In genomic region chr3:132210476-132211346, GRCh38 we compare ENCODE assay signal across 8 cellular contexts.
DNase-seq lines count a peak whose midpoint lies in the region; ATAC-seq and TF ChIP-seq lines count a peak whose summit lies in the region.

No MANE protein-coding gene starts in this region.

- no peaks in the 10 kb centered on the region for H3F3A ChIP-seq in GM23338 (replicated peaks; ENCODE audit: low read depth)

- H3K27me3 ChIP-seq in GM23338 (ENCODE audit: insufficient read depth) (peaks cover 78% of the 10 kb centered on the region), Peyer's patch (no peaks in the 10 kb centered on the region), hepatocyte (no peaks in the 10 kb centered on the region), upper lobe of right lung (no peaks in the 10 kb centered on the region)

- H3K4me1 ChIP-seq in GM23338 (ENCODE audit: insufficient read depth) (peaks cover 13% of the 10 kb centered on the region; the same call in 1 of the 2 replicates), Peyer's patch (no peaks in the 10 kb centered on the region), hepatocyte (ENCODE audit: insufficient read depth) (no peaks in the 10 kb centered on the region), upper lobe of right lung (no peaks in the 10 kb centered on the region)

- no peak for TF ChIP-seq POLR2A in Peyer's patch (IDR thresholded peaks at IDR 0.05)

- no peak overlapping the region for H3K4me3 ChIP-seq in GM23338
- H3K4me3 ChIP-seq in Peyer's patch = no peak overlapping the region
- H3K4me3 ChIP-seq in hepatocyte = no peak overlapping the region
- no peak overlapping the region for H3K4me3 ChIP-seq in upper lobe of right lung

- WGBS in hepatocyte (ENCODE audit: low lambda C conversion rate, missing lambda C conversion rate) = 44% methylated on average over 9 of the region's 9 CpGs

- H3K9me2 ChIP-seq in GM23338 (ENCODE audit: insufficient read depth) = no peaks in the 10 kb centered on the region
- H3K9me2 ChIP-seq in hepatocyte (replicated peaks; ENCODE audit: insufficient read depth) = no peaks in the 10 kb centered on the region

- ATAC-seq in GM23338 = peak; percentile 94
- peak; percentile 77 for ATAC-seq in upper lobe of right lung
- ATAC-seq in HG03097 (IDR thresholded peaks at IDR 0.05; ENCODE audit: low FRiP score, unreplicated experiment) = no peak

- intact Hi-C loops in upper lobe of right lung (cut with DNase I) = no loop called here

- DNase-seq in COR-L47 (lab: John Stamatoyannopoulos, UW) (peak; percentile 3), GM23338 (ENCODE audit: low spot score) (peak; percentile 86), Peyer's patch (peak in 2 of 3 donors; percentile 63 to 73), hepatocyte (ENCODE audit: low spot score) (peak; percentile 55), upper lobe of right lung (no peak), NCI-H1048 (lab: John Stamatoyannopoulos, UW) (no peak), Ammon's horn (ENCODE audit: low spot score) (no peak)

- H3K4me3 Mint-ChIP-seq in GM23338 = no peak overlapping the region

- H3K36me3 Mint-ChIP-seq in GM23338 (ENCODE audit: low read depth) = no peaks in the 10 kb centered on the region

- TF ChIP-seq CTCF in GM23338 (conservative IDR thresholded peaks at IDR 0.05; ENCODE audit: low read depth in 2 of 2) (peak; percentile 93 to 97), Peyer's patch (IDR thresholded peaks at IDR 0.05) (peak in 4 of 6 experiments; percentile 36 to 80 (median 75)), hepatocyte (IDR thresholded peaks at IDR 0.05; ENCODE audit: poor library complexity) (peak; percentile 50), upper lobe of right lung (IDR thresholded peaks at IDR 0.05) (peak; percentile 49)

- H3K4me1 Mint-ChIP-seq in GM23338 = peaks cover 20% of the 10 kb centered on the region

- H3K27ac ChIP-seq in GM23338 (ENCODE audit: low read depth) (no peak overlapping the region), Peyer's patch (no peak overlapping the region), hepatocyte (no peak overlapping the region), upper lobe of right lung (no peak overlapping the region)

- no peak overlapping the region for H3K27ac Mint-ChIP-seq in GM23338

- no peaks in the 10 kb centered on the region for H3K9me3 Mint-ChIP-seq in GM23338

- H4K20me1 ChIP-seq in GM23338 (replicated peaks; ENCODE audit: insufficient read depth) = peaks cover 9% of the 10 kb centered on the region; the same call in 1 of the 2 replicates
- H4K20me1 ChIP-seq in hepatocyte (ENCODE audit: insufficient read depth, poor library complexity, severe bottlenecking) = no peaks in the 10 kb centered on the region

- no peaks in the 10 kb centered on the region for H3K79me2 ChIP-seq in GM23338 (replicated peaks; ENCODE audit: insufficient read depth)
- no peaks in the 10 kb centered on the region for H3K79me2 ChIP-seq in hepatocyte

- peaks cover 51% of the 10 kb centered on the region for H3K27me3 Mint-ChIP-seq in GM23338 (ENCODE audit: insufficient read depth, low read depth, poor library complexity)

- H2AFZ ChIP-seq in GM23338 (no peak overlapping the region), hepatocyte (no peak overlapping the region)

- H3K36me3 ChIP-seq in GM23338 (ENCODE audit: insufficient read depth) (no peaks in the 10 kb centered on the region), Peyer's patch (no peaks in the 10 kb centered on the region), hepatocyte (replicated peaks; ENCODE audit: insufficient read depth, low read depth) (no peaks in the 10 kb centered on the region), upper lobe of right lung (no peaks in the 10 kb centered on the region)

- H3K9me3 ChIP-seq in Peyer's patch = no peaks in the 10 kb centered on the region
- H3K9me3 ChIP-seq in hepatocyte (ENCODE audit: low read depth) = no peaks in the 10 kb centered on the region
- H3K9me3 ChIP-seq in upper lobe of right lung = no peaks in the 10 kb centered on the region

- no peak overlapping the region for H3K4me2 ChIP-seq in GM23338
- H3K4me2 ChIP-seq in hepatocyte = no peak overlapping the region

TF ChIP-seq in GM23338, 12 proteins besides CTCF, POLR2A, EP300 and RAD21:
- no peak for TF ChIP-seq STAT1 (IDR thresholded peaks at IDR 0.05; ENCODE audit: unreplicated experiment)
- TF ChIP-seq CREB1 (CRISPR knock-in tag; IDR thresholded peaks at IDR 0.05; ENCODE audit: low read depth) = 0 out of 2 replicates have a peak, but pooled peaks have one; percentile 5

Comparison
In these comparisons a context has a peak if more than half of its experiments do, and no peak if none do; other contexts are left out.
1. DNase-seq: peak in COR-L47 (single experiment), GM23338 (single experiment), Peyer's patch (2 of 3) and hepatocyte (single experiment); none in upper lobe of right lung (single experiment), NCI-H1048 (single experiment) and Ammon's horn (single experiment).
2. Peak in every context shown above with its lines, with median percentiles within 50 percentile points of each other: CTCF ChIP-seq.